20 cellular contexts compared by ENCODE assay signal in genomic region chr10:82497451-82497850, GRCh38.
"Had no signal": no experiment of that assay in that cellular context is flagged by ENCODE, and none has a peak within 500 bp of the region (broad histone marks: within the 10 kb centered on the region; RNA-seq: fewer than 3 reads in every experiment).

No MANE protein-coding gene starts in this region.

- H3K4me3 ChIP-seq: gastroesophageal sphincter, heart left ventricle, left lung, tibial nerve had no signal

- DNase-seq: activated CD4-positive, CD25-positive, alpha-beta regulatory T cell treated with anti-CD3 and anti-CD28 coated beads, Interleukin-2, amount 50 U/mL, for 72 hours; activated naive CD4-positive, alpha-beta T cell; activated naive CD8-positive, alpha-beta T cell treated with anti-CD3 and anti-CD28 coated beads, Interleukin-2, amount 10 ng/mL, durations not matched to agents 7 days and 5 days; cerebellar nuclear complex; effector CD4-positive, alpha-beta T cell; heart left ventricle; kidney; left lung; nephron progenitor cell; nucleus accumbens; posterior cingulate gyrus; stimulated activated CD4-positive, alpha-beta T cell treated with anti-CD3 and anti-CD28 coated beads, Interleukin-12 subunit alpha, Interleukin-12 subunit beta, amount 100 ng/mL, for 4 hours; stimulated activated CD4-positive, alpha-beta T cell treated with anti-CD3 and anti-CD28 coated beads, Interleukin-1b, Interleukin-23, amount 100 ng/mL, for 48 hours; stimulated activated CD8-positive, alpha-beta memory T cell treated with anti-CD3 and anti-CD28 coated beads, Interleukin-4, amount 100 ng/mL, for 48 hours; stimulated activated naive CD4-positive, alpha-beta T cell; substantia nigra; SW 1271; T-helper 2 cell had no signal
